In genomic region chr3:53149006-53149690, GRCh38 we compare ENCODE assay signal across 21 cellular contexts.
"Had no signal": no experiment of that assay in that cellular context is flagged by ENCODE, and none has a peak within 500 bp of the region (broad histone marks: within the 10 kb centered on the region; RNA-seq: fewer than 3 reads in every experiment).

No MANE protein-coding gene starts in this region.

- H3K9me3 Mint-ChIP-seq: activated B cell treated with CpG ODN at 0.5 μM for 24 hours; activated CD4-positive, alpha-beta T cell treated with anti-CD3 and anti-CD28 coated beads, Interleukin-2, amount 10 ng/mL, durations not matched to agents 24 days and 14 days; activated naive CD4-positive, alpha-beta T cell treated with anti-CD3 and anti-CD28 coated beads for 36 hours; activated T-cell treated with anti-CD3 and anti-CD28 coated beads, Interleukin-2, amount 50 U/mL, for 24 hours; brain had no signal

- H3K4me3 Mint-ChIP-seq: activated B cell treated with CpG ODN at 0.5 μM for 24 hours; activated CD4-positive, alpha-beta T cell treated with anti-CD3 and anti-CD28 coated beads, Interleukin-2, amount 10 ng/mL, durations not matched to agents 24 days and 14 days; activated CD8-positive, alpha-beta memory T cell treated with anti-CD3 and anti-CD28 coated beads, Interleukin-2, amount 10 ng/mL, durations not matched to agents 7 days and 5 days; activated naive CD4-positive, alpha-beta T cell treated with anti-CD3 and anti-CD28 coated beads for 36 hours; activated naive CD8-positive, alpha-beta T cell; activated T-cell treated with anti-CD3 and anti-CD28 coated beads, Interleukin-2, amount 50 U/mL, for 24 hours; brain; T-helper 17 cell had no signal

- DNase-seq: activated B cell treated with CpG ODN at 0.5 μM for 24 hours; activated CD4-positive, alpha-beta T cell treated with anti-CD3 and anti-CD28 coated beads for 1 hour; activated CD4-positive, alpha-beta T cell treated with anti-CD3 and anti-CD28 coated beads, Interleukin-2, amount 10 ng/mL, durations not matched to agents 24 days and 14 days; activated CD4-positive, alpha-beta T cell treated with anti-CD3 and anti-CD28 coated beads, Interleukin-2, amount 50 U/mL, for 48 hours; activated CD8-positive, alpha-beta memory T cell treated with anti-CD3 and anti-CD28 coated beads, Interleukin-2, amount 10 ng/mL, durations not matched to agents 7 days and 5 days; activated gamma-delta T cell; activated naive CD4-positive, alpha-beta T cell treated with anti-CD3 and anti-CD28 coated beads for 36 hours; activated T-cell treated with anti-CD3 and anti-CD28 coated beads, Interleukin-2, amount 50 U/mL, for 24 hours; amygdala; KG1; NCI-H1092; NCI-H1417 treated with DMSO at 0.1 percent for 48 hours; NCI-H1694; NCI-H2029; NCI-H446; NCI-H524; SIG-M5; T-helper 17 cell; T-helper 9 cell had no signal

- H3K36me3 Mint-ChIP-seq: activated CD8-positive, alpha-beta memory T cell treated with anti-CD3 and anti-CD28 coated beads, Interleukin-2, amount 10 ng/mL, durations not matched to agents 7 days and 5 days; activated naive CD8-positive, alpha-beta T cell; brain had no signal

- H3K4me1 Mint-ChIP-seq: activated B cell treated with CpG ODN at 0.5 μM for 24 hours; activated CD8-positive, alpha-beta memory T cell treated with anti-CD3 and anti-CD28 coated beads, Interleukin-2, amount 10 ng/mL, durations not matched to agents 7 days and 5 days had no signal

- ATAC-seq: activated CD8-positive, alpha-beta memory T cell treated with anti-CD3 and anti-CD28 coated beads, Interleukin-2, amount 10 ng/mL, durations not matched to agents 7 days and 5 days; T-helper 17 cell had no signal

- H3K27ac Mint-ChIP-seq: activated B cell treated with CpG ODN at 0.5 μM for 24 hours; activated CD4-positive, alpha-beta T cell treated with anti-CD3 and anti-CD28 coated beads, Interleukin-2, amount 10 ng/mL, durations not matched to agents 24 days and 14 days; activated CD8-positive, alpha-beta memory T cell treated with anti-CD3 and anti-CD28 coated beads, Interleukin-2, amount 10 ng/mL, durations not matched to agents 7 days and 5 days; activated naive CD4-positive, alpha-beta T cell treated with anti-CD3 and anti-CD28 coated beads for 36 hours; activated naive CD8-positive, alpha-beta T cell; activated T-cell treated with anti-CD3 and anti-CD28 coated beads, Interleukin-2, amount 50 U/mL, for 24 hours; T-helper 17 cell had no signal
